2 cellular contexts compared by ENCODE assay signal in genomic region chr11:104198576-104198975, GRCh38.
TF ChIP-seq lines count a peak whose summit lies in the region.

No MANE protein-coding gene starts in this region.

TF ChIP-seq in HEK293, 187 proteins besides CTCF, POLR2A, EP300 and RAD21:
- TF ChIP-seq FEZF1 (tag by site-specific recombination; IDR thresholded peaks at IDR 0.05) (peak; percentile 47; the same call in 1 of the 2 replicates), ZFP41 (tag by site-specific recombination; IDR thresholded peaks at IDR 0.05; ENCODE audit: borderline replicate concordance) (no peak)

TF ChIP-seq in K562, 482 proteins besides CTCF, POLR2A, EP300 and RAD21:
- TF ChIP-seq CEBPB (tag; IDR thresholded peaks at IDR 0.05) = peak; percentile 52; the same call in 1 of the 2 replicates
- TF ChIP-seq WHSC1 (IDR thresholded peaks at IDR 0.05; ENCODE audit: low read length) = no peak
- no peak for TF ChIP-seq ZNF780A (CRISPR knock-in tag; IDR thresholded peaks at IDR 0.05)
- no peak for TF ChIP-seq CEBPG (CRISPR knock-in tag; IDR thresholded peaks at IDR 0.05)
- peak in 1 of 2 experiments; percentile 58; a peak in 1 of 4 replicates for TF ChIP-seq CEBPG (tag; conservative IDR thresholded peaks at IDR 0.05 in 1 of 2, IDR thresholded peaks at IDR 0.05 in 1 of 2)
- TF ChIP-seq SIN3B (IDR thresholded peaks at IDR 0.05; ENCODE audit: low read depth) = no peak
